Comparison of ENCODE assay signal across 15 cellular contexts in genomic region chr10:47890737-47891136, GRCh38. TPM values are rescaled to one million over a fixed set of nuclear protein-coding genes. Genes with fewer than 3 reads are reported as not detected.
"Had no signal": no experiment of that assay in that cellular context is flagged by ENCODE, and none has a peak within 500 bp of the region (broad histone marks: within the 10 kb centered on the region; RNA-seq: fewer than 3 reads in every experiment).

No MANE protein-coding gene starts in this region.

RNA-seq across cellular contexts. Expression of gene NPY4R2, which starts 27.7 kb away (rescaled TPM):
- total RNA-seq: activated B cell treated with CpG ODN at 0.5 μM for 24 hours; activated CD4-positive, alpha-beta memory T cell treated with anti-CD3 and anti-CD28 coated beads for 36 hours; activated CD4-positive, alpha-beta memory T cell treated with anti-CD3 and anti-CD28 coated beads, Interleukin-2, amount 10 ng/mL, durations not matched to agents 7 days and 5 days; activated CD4-positive, alpha-beta T cell treated with anti-CD3 and anti-CD28 coated beads for 36 hours; activated CD4-positive, alpha-beta T cell treated with anti-CD3 and anti-CD28 coated beads, Interleukin-2, amount 10 ng/mL, durations not matched to agents 24 days and 14 days; activated CD4-positive, alpha-beta T cell treated with anti-CD3 and anti-CD28 coated beads, Interleukin-2, amount 10 ng/mL, durations not matched to agents 7 days and 5 days; activated CD8-positive, alpha-beta memory T cell treated with anti-CD3 and anti-CD28 coated beads for 36 hours; activated CD8-positive, alpha-beta memory T cell treated with anti-CD3 and anti-CD28 coated beads, Interleukin-2, amount 10 ng/mL, durations not matched to agents 7 days and 5 days; activated CD8-positive, alpha-beta T cell treated with anti-CD3 and anti-CD28 coated beads for 36 hours; activated CD8-positive, alpha-beta T cell treated with anti-CD3 and anti-CD28 coated beads, Interleukin-2, amount 10 ng/mL, durations not matched to agents 7 days and 5 days; T-cell; T-helper 1 cell treated with Interleukin-12 subunit alpha and Interleukin-12 subunit beta and Interleukin-4 antibody, amounts not matched to agents 30 ng/mL and 1 ng/mL, for 36 hours; T-helper 17 cell; T-helper 2 cell treated with Interferon-gamma antibody and Interleukin-4, amounts not matched to agents 100 ng/mL and 5 ng/mL, for 36 hours; WTC11 had no signal
